10 cellular contexts compared by ENCODE assay signal in the genomic region with DNA sequence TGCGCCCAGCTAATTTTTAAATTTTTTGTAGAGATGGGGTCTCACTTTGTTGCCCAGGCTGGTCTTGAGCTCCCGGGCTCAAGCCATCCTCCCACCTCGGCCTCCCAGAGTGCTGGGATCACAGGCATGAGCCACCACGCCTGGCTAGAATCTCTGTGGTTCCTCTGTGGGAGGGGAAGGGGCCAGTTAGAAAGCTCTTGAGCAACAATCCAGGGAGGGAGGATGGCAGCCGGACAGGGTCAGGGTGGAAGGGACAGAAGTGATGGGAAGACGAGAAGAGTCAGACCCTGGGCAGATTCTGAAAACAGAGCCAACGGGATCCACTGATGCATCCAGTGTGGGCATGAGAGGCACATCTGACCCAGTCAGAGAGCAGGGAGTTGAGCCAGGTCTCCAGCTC. TPM values are rescaled to one million over a fixed set of nuclear protein-coding genes. Genes with fewer than 3 reads are reported as not detected.
DNase-seq lines count a peak whose midpoint lies in the region; ATAC-seq and TF ChIP-seq lines count a peak whose summit lies in the region.
"Had no signal": no experiment of that assay in that cellular context is flagged by ENCODE, and none has a peak within 500 bp of the region (broad histone marks: within the 10 kb centered on the region; RNA-seq: fewer than 3 reads in every experiment).

No MANE protein-coding gene starts in this region.

- no peaks in the 10 kb centered on the region for H3K27me3 Mint-ChIP-seq in activated T-cell treated with anti-CD3 and anti-CD28 coated beads, Interleukin-2, amount 50 U/mL, for 72 hours (ENCODE audit: low read depth)
- H3K27me3 Mint-ChIP-seq in activated T-cell treated with anti-CD3 and anti-CD28 coated beads, Interleukin-2, amount 50 U/mL, for 4 hours (ENCODE audit: low read depth), result no peaks in the 10 kb centered on the region
- H3K27me3 Mint-ChIP-seq in type B pancreatic cell, result no peaks in the 10 kb centered on the region
- H3K27me3 Mint-ChIP-seq: B cell had no signal

- no peak overlapping the region for H3K4me3 Mint-ChIP-seq in activated T-cell treated with anti-CD3 and anti-CD28 coated beads, Interleukin-2, amount 50 U/mL, for 72 hours
- no peak overlapping the region for H3K4me3 Mint-ChIP-seq in activated T-cell treated with anti-CD3 and anti-CD28 coated beads, Interleukin-2, amount 50 U/mL, for 4 hours
- no peak overlapping the region for H3K4me3 Mint-ChIP-seq in type B pancreatic cell
- H3K4me3 Mint-ChIP-seq: B cell; CD8-positive, alpha-beta T cell; H9 had no signal

- H3K9me3 Mint-ChIP-seq in activated T-cell treated with anti-CD3 and anti-CD28 coated beads, Interleukin-2, amount 50 U/mL, for 72 hours, result peaks cover 0 to 6% of the 10 kb centered on the region in 2 donors
- peaks cover 13% of the 10 kb centered on the region for H3K9me3 Mint-ChIP-seq in activated T-cell treated with anti-CD3 and anti-CD28 coated beads, Interleukin-2, amount 50 U/mL, for 4 hours
- peaks cover 6% of the 10 kb centered on the region for H3K9me3 Mint-ChIP-seq in type B pancreatic cell

- H3K27ac Mint-ChIP-seq in activated T-cell treated with anti-CD3 and anti-CD28 coated beads, Interleukin-2, amount 50 U/mL, for 72 hours, result peak overlapping the region; percentile 22
- no peak overlapping the region for H3K27ac Mint-ChIP-seq in type B pancreatic cell
- H3K27ac Mint-ChIP-seq: B cell; CD8-positive, alpha-beta T cell had no signal

- H3K4me1 Mint-ChIP-seq in activated T-cell treated with anti-CD3 and anti-CD28 coated beads, Interleukin-2, amount 50 U/mL, for 72 hours (ENCODE audit: low read depth), result no peaks in the 10 kb centered on the region
- no peaks in the 10 kb centered on the region for H3K4me1 Mint-ChIP-seq in activated T-cell treated with anti-CD3 and anti-CD28 coated beads, Interleukin-2, amount 50 U/mL, for 4 hours (ENCODE audit: low read depth)
- peaks cover 48% of the 10 kb centered on the region for H3K4me1 Mint-ChIP-seq in type B pancreatic cell (ENCODE audit: unreplicated experiment)
- H3K4me1 Mint-ChIP-seq: B cell had no signal

- ATAC-seq in activated T-cell treated with anti-CD3 and anti-CD28 coated beads, Interleukin-2, amount 50 U/mL, for 72 hours (replicated peaks in 1 of 2), result no peak
- ATAC-seq in activated T-cell treated with anti-CD3 and anti-CD28 coated beads, Interleukin-2, amount 50 U/mL, for 4 hours, result no peak
- ATAC-seq: CD8-positive, alpha-beta T cell had no signal

- no peak for DNase-seq in activated T-cell treated with anti-CD3 and anti-CD28 coated beads, Interleukin-2, amount 50 U/mL, for 72 hours
- no peak for DNase-seq in activated T-cell treated with anti-CD3 and anti-CD28 coated beads, Interleukin-2, amount 50 U/mL, for 4 hours
- DNase-seq in islet precursor cell (peak; percentile 36), type B pancreatic cell (ENCODE audit: extremely low spot score, unreplicated experiment) (peak; percentile 43), ureter (ENCODE audit: low spot score) (no peak), HCEC 1CT (no peak)
- DNase-seq: CD8-positive, alpha-beta T cell; H9 had no signal

- no peak for TF ChIP-seq CTCF in type B pancreatic cell (conservative IDR thresholded peaks at IDR 0.05)

- H3K36me3 Mint-ChIP-seq in activated T-cell treated with anti-CD3 and anti-CD28 coated beads, Interleukin-2, amount 50 U/mL, for 72 hours (ENCODE audit: insufficient read depth in 2 of 2), result peaks cover 6% of the 10 kb centered on the region in 2 donors
- H3K36me3 Mint-ChIP-seq in activated T-cell treated with anti-CD3 and anti-CD28 coated beads, Interleukin-2, amount 50 U/mL, for 4 hours (ENCODE audit: insufficient read depth), result peaks cover 28% of the 10 kb centered on the region
- H3K36me3 Mint-ChIP-seq in type B pancreatic cell, result peaks cover 4% of the 10 kb centered on the region

RNA-seq across cellular contexts. Expression of a gene that starts 38.9 kb away (rescaled TPM):
- total RNA-seq in activated T-cell treated with anti-CD3 and anti-CD28 coated beads, Interleukin-2, amount 50 U/mL, for 72 hours, result under 1 TPM; 0.02 to 0.14 TPM
- under 1 TPM; 0.03 to 0.08 (median 0.05) TPM for total RNA-seq in activated T-cell treated with anti-CD3 and anti-CD28 coated beads, Interleukin-2, amount 50 U/mL, for 4 hours
- total RNA-seq in type B pancreatic cell (ENCODE audit: low replicate concordance) (1.7 and 17.0 TPM in 2 replicates), ureter (3.3 TPM)
- total RNA-seq: HT-29 had no signal

Comparison
In these comparisons a context has a peak if more than half of its experiments do, and no peak if none do; other contexts are left out.
1. DNase-seq: peak in islet precursor cell (single experiment) and type B pancreatic cell (single experiment); none in activated T-cell treated with anti-CD3 and anti-CD28 coated beads, Interleukin-2, amount 50 U/mL, for 72 hours (0 of 2), activated T-cell treated with anti-CD3 and anti-CD28 coated beads, Interleukin-2, amount 50 U/mL, for 4 hours (single experiment), ureter (single experiment) and HCEC 1CT (single experiment).